In the genomic region with DNA sequence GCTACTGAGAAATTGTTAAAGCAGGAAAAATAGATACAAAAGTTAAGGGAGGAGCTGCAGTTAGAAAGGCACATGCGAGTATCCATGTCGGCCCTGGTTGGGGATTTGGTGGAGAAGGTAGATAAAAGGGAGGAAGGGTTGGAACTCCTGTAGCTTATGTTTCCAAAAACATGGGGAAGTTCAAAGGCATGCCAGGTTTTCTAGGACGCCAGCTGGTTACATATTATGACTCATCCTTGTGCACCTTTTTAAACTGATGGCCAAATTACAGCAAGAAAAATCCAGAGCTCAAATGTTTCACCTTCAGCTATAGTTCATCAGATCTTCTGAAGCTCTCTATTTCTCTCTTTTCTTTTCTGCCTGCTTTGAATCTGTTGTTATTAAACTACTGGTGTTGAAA, we compare ENCODE assay signal across 19 cellular contexts. TPM values are rescaled to one million over a fixed set of nuclear protein-coding genes. Genes with fewer than 3 reads are reported as not detected.
DNase-seq lines count a peak whose midpoint lies in the region; ATAC-seq and TF ChIP-seq lines count a peak whose summit lies in the region.
"Had no signal": no experiment of that assay in that cellular context is flagged by ENCODE, and none has a peak within 500 bp of the region (broad histone marks: within the 10 kb centered on the region; RNA-seq: fewer than 3 reads in every experiment).

No MANE protein-coding gene starts in this region.

- no peak overlapping the region for H3K27ac ChIP-seq in mammary epithelial cell (ENCODE audit: insufficient read depth, low read depth, low read length)
- H3K27ac ChIP-seq in prostate gland, result no peak overlapping the region
- H3K27ac ChIP-seq in MM.1S (ENCODE audit: low read length), result no peak overlapping the region
- H3K27ac ChIP-seq in brain microvascular endothelial cell, result no peak overlapping the region
- H3K27ac ChIP-seq: suprapubic skin had no signal

- H3K4me2 ChIP-seq in mammary epithelial cell (ENCODE audit: insufficient read depth, low read depth, low read length) (no peak overlapping the region), MM.1S (ENCODE audit: low read depth, low read length) (no peak overlapping the region)

- intact Hi-C loops in mammary epithelial cell (cut with micrococcal nuclease) (no loop called here), prostate gland (cut with DNase I) (no loop called here)

- H4K20me1 ChIP-seq in mammary epithelial cell (ENCODE audit: insufficient read depth, low read length) (no peaks in the 10 kb centered on the region), MM.1S (ENCODE audit: insufficient read depth, low read length) (no peaks in the 10 kb centered on the region)

- WGBS in mammary epithelial cell (ENCODE audit: low coverage, missing lambda C conversion rate), result 0% methylated on average over 3 of the region's 3 CpGs
- WGBS in prostate gland, result 25% methylated on average over 3 of the region's 3 CpGs

- CTCF ChIA-PET in mammary epithelial cell (lab: Charles Lee; ENCODE audit: low non-redundant PET), result interaction anchor here (0.6 kb wide), 1 partner anchor 227 kb away, joined by 4 read pairs; no protein-coding TSS in a partner anchor

- H3K9ac ChIP-seq in mammary epithelial cell (ENCODE audit: insufficient read depth, low read length), result no peak overlapping the region
- H3K9ac ChIP-seq in MM.1S (ENCODE audit: low read length), result no peak overlapping the region

- in situ Hi-C loops in mammary epithelial cell (cut with MboI; ENCODE audit: low sequenced_read_pairs in 2 of 2) (loop anchor here in 1 of 2 donors (25.0 kb wide), 1 partner anchor 683 kb away; a partner anchor contains a TSS), brain microvascular endothelial cell (cut with HindIII; ENCODE audit: low pct_ligation_motif_present, low sequenced_read_pairs) (no loop called here)

- H3K4me3 ChIP-seq in mammary epithelial cell (replicated peaks in 1 of 3; ENCODE audit: insufficient read depth in 1 of 3, low read depth in 2 of 3, low read length in 3 of 3) (no peak overlapping the region), prostate gland (no peak overlapping the region), BE2C (ENCODE audit: low read depth, low read length) (no peak overlapping the region), MM.1S (ENCODE audit: low read length) (no peak overlapping the region), brain microvascular endothelial cell (ENCODE audit: low read depth, low read length) (no peak overlapping the region)
- H3K4me3 ChIP-seq: esophagus muscularis mucosa, sigmoid colon, suprapubic skin had no signal

- H3F3A ChIP-seq in MM.1S (ENCODE audit: insufficient read depth, low read length), result no peaks in the 10 kb centered on the region

- BruUV-seq in mammary epithelial cell (replicated peaks; lab: Mats Ljungman, UMichigan), result no TSS peak

- H3K36me3 ChIP-seq in mammary epithelial cell (ENCODE audit: insufficient read depth, low read length) (no peaks in the 10 kb centered on the region), prostate gland (no peaks in the 10 kb centered on the region), BE2C (no peaks in the 10 kb centered on the region), MM.1S (replicated peaks; ENCODE audit: insufficient read depth, low read length) (no peaks in the 10 kb centered on the region), brain microvascular endothelial cell (replicated peaks) (no peaks in the 10 kb centered on the region)
- H3K36me3 ChIP-seq: esophagus muscularis mucosa, sigmoid colon, suprapubic skin had no signal

- H3K27me3 ChIP-seq in mammary epithelial cell (ENCODE audit: insufficient read depth, low read length) (no peaks in the 10 kb centered on the region), prostate gland (replicated peaks; ENCODE audit: insufficient read depth) (no peaks in the 10 kb centered on the region), BE2C (no peaks in the 10 kb centered on the region), MM.1S (replicated peaks; ENCODE audit: insufficient read depth, low read length) (no peaks in the 10 kb centered on the region), brain microvascular endothelial cell (replicated peaks) (no peaks in the 10 kb centered on the region)
- H3K27me3 ChIP-seq: esophagus muscularis mucosa, sigmoid colon, suprapubic skin had no signal

- H3K4me1 ChIP-seq in mammary epithelial cell (ENCODE audit: insufficient read depth, low read length) (peaks cover 7% of the 10 kb centered on the region), prostate gland (replicated peaks) (no peaks in the 10 kb centered on the region), BE2C (peaks cover 5% of the 10 kb centered on the region; the same call in 1 of the 2 replicates), MM.1S (ENCODE audit: low read length) (no peaks in the 10 kb centered on the region)

- no peak for TF ChIP-seq POLR2A in prostate gland (IDR thresholded peaks at IDR 0.05)

- no peaks in the 10 kb centered on the region for H3K9me3 ChIP-seq in mammary epithelial cell (replicated peaks; ENCODE audit: insufficient read depth, low read length)
- H3K9me3 ChIP-seq in prostate gland, result no peaks in the 10 kb centered on the region
- H3K9me3 ChIP-seq in BE2C, result no peaks in the 10 kb centered on the region
- no peaks in the 10 kb centered on the region for H3K9me3 ChIP-seq in MM.1S (replicated peaks; ENCODE audit: insufficient read depth, low read length)
- H3K9me3 ChIP-seq: esophagus muscularis mucosa, sigmoid colon, suprapubic skin had no signal

- dilution Hi-C loops in mammary epithelial cell (cut with HindIII; ENCODE audit: low sequenced_read_pairs), result no loop called here

- TF ChIP-seq CTCF in mammary epithelial cell (conservative IDR thresholded peaks at IDR 0.05 in 1 of 2, IDR thresholded peaks at IDR 0.05 in 1 of 2; ENCODE audit: extremely low read depth in 1 of 2, insufficient read depth in 1 of 2, low read depth in 1 of 2, low read length in 2 of 2) (no peak), prostate gland (IDR thresholded peaks at IDR 0.05) (no peak), BE2C (IDR thresholded peaks at IDR 0.05; ENCODE audit: low read depth, low read length) (no peak), MM.1S (IDR thresholded peaks at IDR 0.05; ENCODE audit: low read length) (no peak), brain microvascular endothelial cell (IDR thresholded peaks at IDR 0.05; ENCODE audit: low read depth, low read length, missing control alignments) (no peak)

- no peaks in the 10 kb centered on the region for H3K9me2 ChIP-seq in MM.1S (replicated peaks; ENCODE audit: insufficient read depth, low read length)

- H3K79me2 ChIP-seq in mammary epithelial cell (ENCODE audit: insufficient read depth, low read length) (no peaks in the 10 kb centered on the region), MM.1S (ENCODE audit: low read length) (no peaks in the 10 kb centered on the region)

- H2AFZ ChIP-seq in mammary epithelial cell (ENCODE audit: low read depth, low read length) (no peak overlapping the region), MM.1S (ENCODE audit: low read length) (no peak overlapping the region)

- ATAC-seq in HG02642 (IDR thresholded peaks at IDR 0.05; ENCODE audit: poor library complexity, unreplicated experiment), result no peak
- ATAC-seq: naive thymus-derived CD4-positive, alpha-beta T cell had no signal

- DNase-seq in DMS53 treated with DMSO at 0.1 percent for 48 hours (lab: John Stamatoyannopoulos, UW; ENCODE audit: unreplicated experiment) (peak; percentile 64), NCI-H446 (lab: John Stamatoyannopoulos, UW) (peak; percentile 10 to 37), mammary epithelial cell (peak; percentile 57), prostate gland (ENCODE audit: low spot score) (peak; percentile 53), BE2C (no peak), MM.1S (no peak), brain microvascular endothelial cell (no peak)
- DNase-seq: activated CD4-positive, alpha-beta T cell treated with anti-CD3 and anti-CD28 coated beads for 48 hours; DMS153; KBM-7; naive thymus-derived CD4-positive, alpha-beta T cell; NCI-H2029; NCI-H524 treated with DMSO at 0.1 percent for 48 hours; Right ventricle myocardium superior; sigmoid colon; T-helper 1 cell had no signal

RNA-seq across cellular contexts. Expression of a gene that starts 13.2 kb away (rescaled TPM):
- total RNA-seq in mammary epithelial cell, result 100 to 1,000 TPM in 1 of 2 donors, 10 to 100 TPM in 1; 67.6 to 123 TPM
- 13.0 TPM for polyA plus RNA-seq in mammary epithelial cell
- polyA minus RNA-seq in mammary epithelial cell, result 14.4 TPM
- total RNA-seq in prostate gland, result 100 to 1,000 TPM in 1 of 2 donors, 10 to 100 TPM in 1; 76.2 to 102 TPM
- 19.2 TPM for polyA plus RNA-seq in BE2C (2012; ENCODE audit: insufficient read depth, insufficient read length, low read depth)

RNA-seq across cellular contexts. Expression of a gene that starts 14.3 kb away (rescaled TPM):
- 10 to 100 TPM in 1 of 2 donors, 1 to 10 TPM in 1; 7.5 to 21.2 TPM for total RNA-seq in mammary epithelial cell
- 9.7 TPM for polyA plus RNA-seq in mammary epithelial cell
- 4.5 TPM for polyA minus RNA-seq in mammary epithelial cell
- 10 to 100 TPM in 1 of 2 donors, 1 to 10 TPM in 1; 5.3 to 26.5 TPM for total RNA-seq in prostate gland
- polyA plus RNA-seq in BE2C (2012; ENCODE audit: insufficient read depth, insufficient read length, low read depth), result 21.4 TPM

Comparison
In these comparisons a context has a peak if more than half of its experiments do, and no peak if none do; other contexts are left out.
1. DNase-seq: peak in DMS53 treated with DMSO at 0.1 percent for 48 hours (single experiment), NCI-H446 (2 of 2), mammary epithelial cell (single experiment) and prostate gland (single experiment); none in BE2C (single experiment), MM.1S (single experiment) and brain microvascular endothelial cell (single experiment).